Comparison of ENCODE assay signal across 16 cellular contexts in genomic region chr3:39531066-39531465, GRCh38.
"Had no signal": no experiment of that assay in that cellular context is flagged by ENCODE, and none has a peak within 500 bp of the region (broad histone marks: within the 10 kb centered on the region; RNA-seq: fewer than 3 reads in every experiment).

No MANE protein-coding gene starts in this region.

- H3K4me1 ChIP-seq: colonic mucosa, lower lobe of right lung, right atrium auricular region, tibial nerve had no signal

- H3K27me3 ChIP-seq: colonic mucosa, right atrium auricular region, tibial nerve had no signal

- DNase-seq: activated naive CD4-positive, alpha-beta T cell treated with anti-CD3 and anti-CD28 coated beads, Interleukin-2, amount 10 ng/mL, durations not matched to agents 7 days and 5 days; central memory CD4-positive, alpha-beta T cell; colonic mucosa; effector CD8-positive, alpha-beta T cell; foreskin melanocyte; immature natural killer cell; left colon; lower lobe of right lung; stimulated activated CD4-positive, alpha-beta T cell treated with anti-CD3 and anti-CD28 coated beads, Interleukin-2, amount 100 ng/mL, for 48 hours had no signal

- H3K4me1 Mint-ChIP-seq: activated naive CD4-positive, alpha-beta T cell treated with anti-CD3 and anti-CD28 coated beads, Interleukin-2, amount 10 ng/mL, durations not matched to agents 7 days and 5 days; activated T-helper 17 cell treated with anti-CD3 and anti-CD28 coated beads, Interleukin-2, amount 50 U/mL, for 72 hours; immature natural killer cell; mesothelial cell of epicardium; stimulated activated memory B cell treated with anti-CD40 and anti-IgM and Interleukin-4, amounts not matched to agents 10 μg/mL and 1 μg/mL and 100 μg/mL, for 72 hours had no signal

- H3K27ac Mint-ChIP-seq: activated naive CD4-positive, alpha-beta T cell treated with anti-CD3 and anti-CD28 coated beads, Interleukin-2, amount 10 ng/mL, durations not matched to agents 7 days and 5 days; activated T-helper 17 cell treated with anti-CD3 and anti-CD28 coated beads, Interleukin-2, amount 50 U/mL, for 72 hours; immature natural killer cell; mesothelial cell of epicardium; progenitor cell of endocrine pancreas; stimulated activated memory B cell treated with anti-CD40 and anti-IgM and Interleukin-4, amounts not matched to agents 10 μg/mL and 1 μg/mL and 100 μg/mL, for 72 hours had no signal

- H3K4me3 Mint-ChIP-seq: activated naive CD4-positive, alpha-beta T cell treated with anti-CD3 and anti-CD28 coated beads, Interleukin-2, amount 10 ng/mL, durations not matched to agents 7 days and 5 days; activated T-helper 17 cell treated with anti-CD3 and anti-CD28 coated beads, Interleukin-2, amount 50 U/mL, for 72 hours; immature natural killer cell; mesothelial cell of epicardium; stimulated activated memory B cell treated with anti-CD40 and anti-IgM and Interleukin-4, amounts not matched to agents 10 μg/mL and 1 μg/mL and 100 μg/mL, for 72 hours had no signal

- H3K36me3 ChIP-seq: colonic mucosa, lower lobe of right lung, right atrium auricular region, tibial nerve had no signal

- H3K4me3 ChIP-seq: colonic mucosa, lower lobe of right lung, right atrium auricular region, tibial nerve had no signal

- H3K9me3 ChIP-seq: colonic mucosa, lower lobe of right lung, right atrium auricular region, tibial nerve had no signal

- ATAC-seq: activated CD4-positive, CD25-positive, alpha-beta regulatory T cell treated with anti-CD3 and anti-CD28 coated beads, Interleukin-2, amount 50 U/mL, for 24 hours; activated T-helper 17 cell treated with anti-CD3 and anti-CD28 coated beads, Interleukin-2, amount 50 U/mL, for 72 hours; left colon; lower lobe of right lung; stimulated activated memory B cell treated with anti-CD40 and anti-IgM and Interleukin-4, amounts not matched to agents 10 μg/mL and 1 μg/mL and 100 μg/mL, for 72 hours had no signal

- H3K9me3 Mint-ChIP-seq: activated naive CD4-positive, alpha-beta T cell treated with anti-CD3 and anti-CD28 coated beads, Interleukin-2, amount 10 ng/mL, durations not matched to agents 7 days and 5 days; activated T-helper 17 cell treated with anti-CD3 and anti-CD28 coated beads, Interleukin-2, amount 50 U/mL, for 72 hours; immature natural killer cell; mesothelial cell of epicardium; stimulated activated memory B cell treated with anti-CD40 and anti-IgM and Interleukin-4, amounts not matched to agents 10 μg/mL and 1 μg/mL and 100 μg/mL, for 72 hours had no signal

- H3K27ac ChIP-seq: colonic mucosa, lower lobe of right lung, right atrium auricular region, tibial nerve had no signal
